11 cellular contexts compared by ENCODE assay signal in genomic region chr4:56531149-56531770, GRCh38. TPM values are rescaled to one million over a fixed set of nuclear protein-coding genes. Genes with fewer than 3 reads are reported as not detected.
A peak's percentile ranks its signal among the peaks of the same experiment; 100 is the strongest.
DNase-seq lines count a peak whose midpoint lies in the region; ATAC-seq, FAIRE-seq and TF ChIP-seq lines count a peak whose summit lies in the region.
"Had no signal": no experiment of that assay in that cellular context is flagged by ENCODE, and none has a peak within 500 bp of the region (broad histone marks: within the 10 kb centered on the region; RNA-seq: fewer than 3 reads in every experiment).

No MANE protein-coding gene starts in this region.

- H3K27me3 ChIP-seq in GM23338 (ENCODE audit: insufficient read depth) = peaks cover 55% of the 10 kb centered on the region
- no peaks in the 10 kb centered on the region for H3K27me3 ChIP-seq in SU-DHL-6 (ENCODE audit: low read length)
- H3K27me3 ChIP-seq in iPS-18a (ENCODE audit: control insufficient read depth, insufficient read depth, low read length) = peaks cover 47% of the 10 kb centered on the region
- H3K27me3 ChIP-seq in stomach smooth muscle (ENCODE audit: control insufficient read depth in 1 of 2, insufficient read depth in 2 of 2, low read length in 2 of 2) = no peaks in the 10 kb centered on the region

- peak; percentile 23 for DNase-seq in GM23338 (ENCODE audit: low spot score)
- DNase-seq in urothelium cell line (ENCODE audit: low spot score) = no peak
- no peak for DNase-seq in AML-193 (lab: John Stamatoyannopoulos, UW)
- DNase-seq: immature natural killer cell, T-helper 17 cell had no signal

- H4K20me1 ChIP-seq in GM23338 (replicated peaks; ENCODE audit: insufficient read depth) = peaks cover 4% of the 10 kb centered on the region; the same call in 1 of the 2 replicates
- no peaks in the 10 kb centered on the region for H4K20me1 ChIP-seq in SU-DHL-6 (ENCODE audit: low read depth, low read length)

- peak overlapping the region; percentile 97 for H3K4me2 ChIP-seq in GM23338
- peak overlapping the region; percentile 77 for H3K4me2 ChIP-seq in SU-DHL-6 (ENCODE audit: low read depth, low read length, poor library complexity, severe bottlenecking)

- peak overlapping the region; percentile 99 for H2AFZ ChIP-seq in GM23338
- peak overlapping the region; percentile 76 for H2AFZ ChIP-seq in SU-DHL-6 (ENCODE audit: low read depth, low read length, severe bottlenecking)

- H3F3A ChIP-seq in GM23338 (replicated peaks; ENCODE audit: low read depth) (no peaks in the 10 kb centered on the region), SU-DHL-6 (ENCODE audit: insufficient read depth) (no peaks in the 10 kb centered on the region)

- H3K27ac ChIP-seq in GM23338 (ENCODE audit: low read depth) = no peak overlapping the region
- H3K27ac ChIP-seq in SU-DHL-6 (ENCODE audit: low read depth, low read length) = no peak overlapping the region
- no peak overlapping the region for H3K27ac ChIP-seq in iPS-18a (ENCODE audit: low read length)
- no peak overlapping the region for H3K27ac ChIP-seq in stomach smooth muscle (ENCODE audit: low read length)

- H3K79me2 ChIP-seq in GM23338 (replicated peaks; ENCODE audit: insufficient read depth) = no peaks in the 10 kb centered on the region
- no peaks in the 10 kb centered on the region for H3K79me2 ChIP-seq in SU-DHL-6 (ENCODE audit: insufficient read depth, low read length)

- H3K36me3 ChIP-seq in GM23338 (ENCODE audit: insufficient read depth) (no peaks in the 10 kb centered on the region), SU-DHL-6 (ENCODE audit: low read length) (no peaks in the 10 kb centered on the region), iPS-18a (ENCODE audit: control insufficient read depth, low read depth, low read length) (no peaks in the 10 kb centered on the region), stomach smooth muscle (ENCODE audit: control insufficient read depth in 2 of 2, insufficient read depth in 2 of 2, low read length in 2 of 2) (no peaks in the 10 kb centered on the region)

- H3K36me3 Mint-ChIP-seq in GM23338 (ENCODE audit: low read depth) = no peaks in the 10 kb centered on the region
- H3K36me3 Mint-ChIP-seq: activated naive CD4-positive, alpha-beta T cell treated with anti-CD3 and anti-CD28 coated beads, Interleukin-2, amount 50 U/mL, for 72 hours; immature natural killer cell had no signal

- H3K9ac ChIP-seq in SU-DHL-6 (ENCODE audit: low read length) = 0 out of 2 replicates have a peak overlapping the region, but pooled peaks have one; percentile 54
- H3K9ac ChIP-seq in iPS-18a (ENCODE audit: low read length) = peak overlapping the region; percentile 42
- H3K9ac ChIP-seq in stomach smooth muscle (ENCODE audit: low read length in 2 of 2) = peak overlapping the region; percentile 60 to 72

- no peak overlapping the region for H3K27ac Mint-ChIP-seq in GM23338
- H3K27ac Mint-ChIP-seq: activated naive CD4-positive, alpha-beta T cell treated with anti-CD3 and anti-CD28 coated beads, Interleukin-2, amount 50 U/mL, for 72 hours; HFFc6; immature natural killer cell; T-helper 17 cell had no signal

- H3K9me2 ChIP-seq in GM23338 (ENCODE audit: insufficient read depth) (no peaks in the 10 kb centered on the region), SU-DHL-6 (replicated peaks; ENCODE audit: insufficient read depth, low read length) (no peaks in the 10 kb centered on the region)

- no peaks in the 10 kb centered on the region for H3K9me3 Mint-ChIP-seq in GM23338
- H3K9me3 Mint-ChIP-seq: activated naive CD4-positive, alpha-beta T cell treated with anti-CD3 and anti-CD28 coated beads, Interleukin-2, amount 50 U/mL, for 72 hours; HFFc6; immature natural killer cell had no signal

- H3K4me3 ChIP-seq in GM23338 (peak overlapping the region; percentile 85), SU-DHL-6 (ENCODE audit: insufficient read depth, low read length, poor library complexity, severe bottlenecking) (peak overlapping the region; percentile 57), iPS-18a (ENCODE audit: low read length) (peak overlapping the region; percentile 77), stomach smooth muscle (ENCODE audit: low read length in 2 of 2) (peak overlapping the region; percentile 68 to 86)

- no peaks in the 10 kb centered on the region; the same call in 2 of the 3 replicates for H3K4me1 Mint-ChIP-seq in GM23338
- H3K4me1 Mint-ChIP-seq: immature natural killer cell, T-helper 17 cell had no signal

- no peak for FAIRE-seq in urothelium cell line (lab: Jason Lieb, UNC)

- ATAC-seq in GM23338 (no peak; the same call in 2 of the 3 replicates), HG02610 (IDR thresholded peaks at IDR 0.05; ENCODE audit: unreplicated experiment) (no peak)

- peaks cover 3% of the 10 kb centered on the region for H3K27me3 Mint-ChIP-seq in GM23338 (ENCODE audit: insufficient read depth, low read depth, poor library complexity)
- H3K27me3 Mint-ChIP-seq: T-helper 17 cell had no signal

- H3K9me3 ChIP-seq in SU-DHL-6 (ENCODE audit: insufficient read depth, low read length) = no peaks in the 10 kb centered on the region
- no peaks in the 10 kb centered on the region for H3K9me3 ChIP-seq in iPS-18a (ENCODE audit: control insufficient read depth, low read depth, low read length)
- no peaks in the 10 kb centered on the region for H3K9me3 ChIP-seq in stomach smooth muscle (ENCODE audit: control insufficient read depth in 2 of 2, low read length in 2 of 2)

- H3K4me1 ChIP-seq in GM23338 (ENCODE audit: insufficient read depth) = 0 out of 2 replicates have a peak, but pooled peaks cover 5% of the 10 kb centered on the region
- H3K4me1 ChIP-seq in iPS-18a (ENCODE audit: control insufficient read depth, low read depth, low read length) = no peaks in the 10 kb centered on the region
- H3K4me1 ChIP-seq in stomach smooth muscle (ENCODE audit: control insufficient read depth, insufficient read depth, low read length) = peaks cover 10% of the 10 kb centered on the region

- no peak overlapping the region for H3K4me3 Mint-ChIP-seq in GM23338
- H3K4me3 Mint-ChIP-seq: HFFc6, immature natural killer cell, T-helper 17 cell had no signal

- TF ChIP-seq CTCF in GM23338 (conservative IDR thresholded peaks at IDR 0.05; ENCODE audit: low read depth in 2 of 2) = no peak
- no peak for TF ChIP-seq CTCF in SU-DHL-6 (IDR thresholded peaks at IDR 0.05; ENCODE audit: insufficient read depth, low read length, poor library complexity, severe bottlenecking)

TF ChIP-seq in GM23338, 12 proteins besides CTCF, POLR2A, EP300 and RAD21 (continues in another document):
- TF ChIP-seq STAT1 (IDR thresholded peaks at IDR 0.05; ENCODE audit: unreplicated experiment) (no peak), ZNF114 (CRISPR knock-in tag; IDR thresholded peaks at IDR 0.05) (no peak), REST (IDR thresholded peaks at IDR 0.05; ENCODE audit: unreplicated experiment) (no peak), ETS1 (IDR thresholded peaks at IDR 0.05) (no peak)

RNA-seq across cellular contexts. Expression of gene ARL9, which starts 25.7 kb away (rescaled TPM):
- not detected in 2 replicates for total RNA-seq in GM23338 (2014; rRNA removed; shearing (Covaris generic))
- polyA plus RNA-seq in GM23338 (2016; fragmentation: Nextera tagmentation; extraction: Ambion mirVana) = 0.37 TPM in 2 replicates
- total RNA-seq: T-helper 17 cell had no signal
